Comparison of ENCODE assay signal across 8 cellular contexts in genomic region chr19:18919086-18919894, GRCh38. TPM values are rescaled to one million over a fixed set of nuclear protein-coding genes. Genes with fewer than 3 reads are reported as not detected.
A peak's percentile ranks its signal among the peaks of the same experiment; 100 is the strongest.
DNase-seq lines count a peak whose midpoint lies in the region; ATAC-seq and TF ChIP-seq lines count a peak whose summit lies in the region.

Gene COPE, minus strand, starts transcription at chr19:18919387. Its CDS starts 39 bp downstream, at chr19:18919348.
Gene DDX49, plus strand, starts transcription at chr19:18919715. Its CDS starts 27 bp downstream, at chr19:18919742.

- H3K27ac ChIP-seq in temporal lobe (ENCODE audit: low read depth, low read length) = peak within 1 kb of the TSS; percentile 56

- TF ChIP-seq CTCF in GM06990 (IDR thresholded peaks at IDR 0.05; ENCODE audit: insufficient read depth, low read length, poor library complexity, severe bottlenecking) = no peak

- DNase-seq in GM06990 (ENCODE audit: extremely low read depth, insufficient read length) (peak; percentile 99), NCI-H1092 treated with DMSO at 0.1 percent for 48 hours (lab: John Stamatoyannopoulos, UW) (peak; percentile 100), SKM-1 (lab: John Stamatoyannopoulos, UW; ENCODE audit: unreplicated experiment) (peak; percentile 100), glomerular endothelial cell (ENCODE audit: extremely low read depth, low read depth, low spot score) (peak; percentile 96), occipital lobe (lab: John Stamatoyannopoulos, UW) (peak; percentile 98)
- peak; percentile 93 to 98 for DNase-seq in activated naive CD4-positive, alpha-beta T cell treated with anti-CD3 and anti-CD28 coated beads, Interleukin-2, amount 50 U/mL, for 72 hours (ENCODE audit: low spot score in 2 of 2)

- no peaks in the 10 kb centered on the region for H3K27me3 ChIP-seq in GM06990 (replicated peaks; ENCODE audit: control insufficient read depth, insufficient read depth, low read length)

- peak within 1 kb of the TSS; percentile 79 for H3K4me3 ChIP-seq in GM06990 (replicated peaks; ENCODE audit: low read depth, low read length)

- H3K36me3 ChIP-seq in GM06990 (ENCODE audit: control insufficient read depth, insufficient read depth, low read length) = peaks cover 22% of the 10 kb centered on the region

- peak within 1 kb of the TSS; percentile 93 to 98 for H3K27ac Mint-ChIP-seq in activated naive CD4-positive, alpha-beta T cell treated with anti-CD3 and anti-CD28 coated beads, Interleukin-2, amount 50 U/mL, for 72 hours

- no peaks in the 10 kb centered on the region for H3K9me3 Mint-ChIP-seq in activated naive CD4-positive, alpha-beta T cell treated with anti-CD3 and anti-CD28 coated beads, Interleukin-2, amount 50 U/mL, for 72 hours

- peaks cover 15 to 27% of the 10 kb centered on the region in 2 donors for H3K36me3 Mint-ChIP-seq in activated naive CD4-positive, alpha-beta T cell treated with anti-CD3 and anti-CD28 coated beads, Interleukin-2, amount 50 U/mL, for 72 hours

- ATAC-seq in HG02588 (IDR thresholded peaks at IDR 0.05; ENCODE audit: unreplicated experiment) = peak; percentile 88
- ATAC-seq in activated naive CD4-positive, alpha-beta T cell treated with anti-CD3 and anti-CD28 coated beads, Interleukin-2, amount 50 U/mL, for 72 hours = peak; percentile 96 to 97

RNA-seq across cellular contexts. Expression of gene COPE, which starts in this region (rescaled TPM):
- total RNA-seq in activated naive CD4-positive, alpha-beta T cell treated with anti-CD3 and anti-CD28 coated beads, Interleukin-2, amount 50 U/mL, for 72 hours = 100 to 1,000 TPM; 147 to 190 TPM
- total RNA-seq in glomerular endothelial cell = 311 and 365 TPM in 2 replicates
- 78.3 TPM for total RNA-seq in occipital lobe
- 65.2 TPM for total RNA-seq in temporal lobe

RNA-seq across cellular contexts. Expression of gene DDX49, which starts in this region (rescaled TPM):
- total RNA-seq in activated naive CD4-positive, alpha-beta T cell treated with anti-CD3 and anti-CD28 coated beads, Interleukin-2, amount 50 U/mL, for 72 hours = 10 to 100 TPM; 46.7 to 51.2 TPM
- 46.3 and 56.3 TPM in 2 replicates for total RNA-seq in glomerular endothelial cell
- 45.7 TPM for total RNA-seq in occipital lobe
- total RNA-seq in temporal lobe = 43.8 TPM

Comparison
In these comparisons a context has a peak if more than half of its experiments do, and no peak if none do; other contexts are left out.
1. Peak in every context shown above with its lines: DNase-seq, ATAC-seq, H3K4me3 ChIP-seq and H3K27ac ChIP-seq.